ENCODE assay signal across 1 cellular context in genomic region chr16:9112844-9113186, GRCh38.
TF ChIP-seq lines count a peak whose summit lies in the region.

No MANE protein-coding gene starts in this region.

TF ChIP-seq in GM23338, 12 proteins besides CTCF, POLR2A, EP300 and RAD21 (continued from another document):
- TF ChIP-seq REST (IDR thresholded peaks at IDR 0.05; ENCODE audit: unreplicated experiment) (no peak), JUNB (IDR thresholded peaks at IDR 0.05; ENCODE audit: unreplicated experiment) (no peak), STAT1 (IDR thresholded peaks at IDR 0.05; ENCODE audit: unreplicated experiment) (no peak), ZNF114 (CRISPR knock-in tag; IDR thresholded peaks at IDR 0.05) (no peak), CREB1 (CRISPR knock-in tag; IDR thresholded peaks at IDR 0.05; ENCODE audit: low read depth) (no peak), ZNF462 (CRISPR knock-in tag; IDR thresholded peaks at IDR 0.05) (no peak), POLR2AphosphoS5 (IDR thresholded peaks at IDR 0.05; ENCODE audit: low read depth) (no peak), ETS1 (IDR thresholded peaks at IDR 0.05) (no peak), ZNF331 (CRISPR knock-in tag; IDR thresholded peaks at IDR 0.05; ENCODE audit: low read depth) (no peak), NANOG (IDR thresholded peaks at IDR 0.05; ENCODE audit: borderline replicate concordance) (no peak)
